In the genomic region with DNA sequence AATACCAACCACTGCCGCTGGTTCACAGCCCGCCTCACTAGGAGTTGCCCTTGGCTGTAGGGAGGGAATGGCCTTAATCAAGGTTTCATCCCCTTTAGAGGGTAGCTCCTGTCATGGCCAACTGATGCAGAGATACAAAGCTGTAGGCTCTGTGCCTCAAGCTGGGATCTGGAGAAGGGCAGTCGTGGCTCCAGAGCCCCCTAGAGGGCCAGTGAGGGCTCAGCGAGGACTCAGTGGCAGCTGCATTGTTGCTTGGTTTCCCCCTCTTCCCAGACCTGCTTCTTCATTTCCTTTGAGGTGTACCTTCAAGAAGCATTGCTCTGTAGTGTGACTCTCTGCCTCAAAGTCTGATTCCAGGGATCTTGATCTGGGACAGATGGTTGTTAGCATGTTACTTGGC, we compare ENCODE assay signal across 14 cellular contexts.
DNase-seq lines count a peak whose midpoint lies in the region; ATAC-seq, FAIRE-seq and TF ChIP-seq lines count a peak whose summit lies in the region.
"Had no signal": no experiment of that assay in that cellular context is flagged by ENCODE, and none has a peak within 500 bp of the region (broad histone marks: within the 10 kb centered on the region; RNA-seq: fewer than 3 reads in every experiment).

No MANE protein-coding gene starts in this region.

- intact Hi-C loops in activated T-helper 1 cell treated with anti-CD3 and anti-CD28 coated beads, Interleukin-12 subunit alpha, Interleukin-12 subunit beta, Interleukin-2, Interleukin-4 antibody, amounts not matched to agents 30 ng/mL and 10 ng/mL and 1 ng/mL, durations not matched to agents 14 hours and 24 hours and 36 hours (cut with micrococcal nuclease): no loop called here
- intact Hi-C loops in upper lobe of right lung (cut with DNase I): no loop called here
- intact Hi-C loops in CD4-positive, alpha-beta T cell (cut with DNase I, micrococcal nuclease): no loop called here

- peaks cover 2% of the 10 kb centered on the region for H3K9me3 Mint-ChIP-seq in activated T-helper 1 cell treated with anti-CD3 and anti-CD28 coated beads, Interleukin-12 subunit alpha, Interleukin-12 subunit beta, Interleukin-2, Interleukin-4 antibody, amounts not matched to agents 30 ng/mL and 10 ng/mL and 1 ng/mL, durations not matched to agents 14 hours and 24 hours and 36 hours
- H3K9me3 Mint-ChIP-seq in CD4-positive, alpha-beta T cell: no peaks in the 10 kb centered on the region

- H3K9ac ChIP-seq in SK-N-SH: no peak overlapping the region

- H3K27me3 Mint-ChIP-seq in activated T-helper 1 cell treated with anti-CD3 and anti-CD28 coated beads, Interleukin-12 subunit alpha, Interleukin-12 subunit beta, Interleukin-2, Interleukin-4 antibody, amounts not matched to agents 30 ng/mL and 10 ng/mL and 1 ng/mL, durations not matched to agents 14 hours and 24 hours and 36 hours (ENCODE audit: insufficient read depth): peaks cover 5% of the 10 kb centered on the region
- no peaks in the 10 kb centered on the region for H3K27me3 Mint-ChIP-seq in CD4-positive, alpha-beta T cell

- peaks cover 17% of the 10 kb centered on the region for H3K4me1 Mint-ChIP-seq in activated T-helper 1 cell treated with anti-CD3 and anti-CD28 coated beads, Interleukin-12 subunit alpha, Interleukin-12 subunit beta, Interleukin-2, Interleukin-4 antibody, amounts not matched to agents 30 ng/mL and 10 ng/mL and 1 ng/mL, durations not matched to agents 14 hours and 24 hours and 36 hours (ENCODE audit: low read depth)
- H3K4me1 Mint-ChIP-seq in CD4-positive, alpha-beta T cell (ENCODE audit: low read depth): peaks cover 61% of the 10 kb centered on the region

- H3K36me3 ChIP-seq in SK-N-SH (replicated peaks in 1 of 2; ENCODE audit: control insufficient read depth in 1 of 2, insufficient read depth in 2 of 2, low read length in 1 of 2) (no peaks in the 10 kb centered on the region), tibial nerve (no peaks in the 10 kb centered on the region), upper lobe of right lung (no peaks in the 10 kb centered on the region)
- H3K36me3 ChIP-seq: colonic mucosa had no signal

- no peaks in the 10 kb centered on the region for H3K79me2 ChIP-seq in SK-N-SH (ENCODE audit: insufficient read depth)

- CTCF ChIA-PET in SK-N-SH (lab: Yijun Ruan, JAX): interaction anchor here (0.7 to 1.6 kb wide), 6 partner anchors 10 to 367 kb away, joined by 3 to 5 read pairs (median 3); no protein-coding TSS in a partner anchor
- CTCF ChIA-PET in CD4-positive, alpha-beta T cell (lab: Charles Lee): no interaction called here

- H3K27me3 ChIP-seq in SK-N-SH (ENCODE audit: insufficient read depth) (no peaks in the 10 kb centered on the region), tibial nerve (no peaks in the 10 kb centered on the region), upper lobe of right lung (no peaks in the 10 kb centered on the region)
- no peaks in the 10 kb centered on the region for H3K27me3 ChIP-seq in CD4-positive, alpha-beta T cell (ENCODE audit: control insufficient read depth, insufficient read depth, low read length)
- H3K27me3 ChIP-seq: colonic mucosa had no signal

- 74% methylated on average over 4 of the region's 4 CpGs for WGBS in SK-N-SH (ENCODE audit: low lambda C conversion rate)
- WGBS in tibial nerve, 2 donors: 81 to 83% methylated on average over 3 to 4 of the region's 4 CpGs

- TF ChIP-seq POLR2A in tibial nerve (IDR thresholded peaks at IDR 0.05): no peak

- peak; percentile 35 for TF ChIP-seq RAD21 in SK-N-SH (IDR thresholded peaks at IDR 0.05; ENCODE audit: low read length)

- H3K4me2 ChIP-seq in SK-N-SH: no peak overlapping the region

- FAIRE-seq in D721Med (lab: Jason Lieb, UNC): no peak

- no peaks in the 10 kb centered on the region for H3K36me3 Mint-ChIP-seq in activated T-helper 1 cell treated with anti-CD3 and anti-CD28 coated beads, Interleukin-12 subunit alpha, Interleukin-12 subunit beta, Interleukin-2, Interleukin-4 antibody, amounts not matched to agents 30 ng/mL and 10 ng/mL and 1 ng/mL, durations not matched to agents 14 hours and 24 hours and 36 hours (ENCODE audit: low read depth)
- no peaks in the 10 kb centered on the region for H3K36me3 Mint-ChIP-seq in CD4-positive, alpha-beta T cell (ENCODE audit: low read depth)

- no peaks in the 10 kb centered on the region for H3F3A ChIP-seq in SK-N-SH (replicated peaks; ENCODE audit: insufficient read depth)

- H3K27ac ChIP-seq in SK-N-SH (ENCODE audit: low read depth in 2 of 2, low read length in 1 of 2) (no peak overlapping the region), tibial nerve (no peak overlapping the region), upper lobe of right lung (no peak overlapping the region)
- H3K27ac ChIP-seq in CD4-positive, alpha-beta T cell (ENCODE audit: low read depth, low read length): no peak overlapping the region
- H3K27ac ChIP-seq: colonic mucosa, RWPE1 had no signal

- TF ChIP-seq CTCF in D721Med (IDR thresholded peaks at IDR 0.05; ENCODE audit: insufficient read depth, missing control alignments) (peak; percentile 23), SK-N-SH (IDR thresholded peaks at IDR 0.05) (peak; percentile 32; the same call in 1 of the 2 replicates), tibial nerve (IDR thresholded peaks at IDR 0.05) (no peak), upper lobe of right lung (IDR thresholded peaks at IDR 0.05) (no peak)
- TF ChIP-seq CTCF in CD4-positive, alpha-beta T cell (IDR thresholded peaks at IDR 0.05): no peak

- H2AFZ ChIP-seq in SK-N-SH (ENCODE audit: low read depth): no peak overlapping the region

- peak; percentile 31 for ATAC-seq in GM19035 (IDR thresholded peaks at IDR 0.05; ENCODE audit: unreplicated experiment)
- no peak for ATAC-seq in upper lobe of right lung
- ATAC-seq in CD4-positive, alpha-beta T cell (ENCODE audit: poor library complexity): no peak

- no peak for TF ChIP-seq EP300 in SK-N-SH (IDR thresholded peaks at IDR 0.05; ENCODE audit: borderline replicate concordance in 1 of 2, low read depth in 1 of 2, low read length in 1 of 2)
- TF ChIP-seq EP300 in tibial nerve (IDR thresholded peaks at IDR 0.05): no peak

- no peak overlapping the region for H3K4me3 Mint-ChIP-seq in activated T-helper 1 cell treated with anti-CD3 and anti-CD28 coated beads, Interleukin-12 subunit alpha, Interleukin-12 subunit beta, Interleukin-2, Interleukin-4 antibody, amounts not matched to agents 30 ng/mL and 10 ng/mL and 1 ng/mL, durations not matched to agents 14 hours and 24 hours and 36 hours
- no peak overlapping the region for H3K4me3 Mint-ChIP-seq in CD4-positive, alpha-beta T cell

- POLR2A ChIA-PET in SK-N-SH (lab: Yijun Ruan, JAX): no interaction called here
- POLR2A ChIA-PET in CD4-positive, alpha-beta T cell (lab: Charles Lee): no interaction called here

- H4K20me1 ChIP-seq in SK-N-SH (ENCODE audit: insufficient read depth): no peaks in the 10 kb centered on the region

- H3K9me2 ChIP-seq in SK-N-SH: no peaks in the 10 kb centered on the region

- no peak overlapping the region for H3K27ac Mint-ChIP-seq in activated T-helper 1 cell treated with anti-CD3 and anti-CD28 coated beads, Interleukin-12 subunit alpha, Interleukin-12 subunit beta, Interleukin-2, Interleukin-4 antibody, amounts not matched to agents 30 ng/mL and 10 ng/mL and 1 ng/mL, durations not matched to agents 14 hours and 24 hours and 36 hours
- H3K27ac Mint-ChIP-seq in CD4-positive, alpha-beta T cell: no peak overlapping the region

- no peaks in the 10 kb centered on the region for H3K4me1 ChIP-seq in SK-N-SH (ENCODE audit: control insufficient read depth in 1 of 2, insufficient read depth in 2 of 2, low read depth in 1 of 2, low read length in 1 of 2)
- peaks cover 0 to 8% (median 3%) of the 10 kb centered on the region in 4 donors for H3K4me1 ChIP-seq in tibial nerve
- no peaks in the 10 kb centered on the region for H3K4me1 ChIP-seq in upper lobe of right lung
- H3K4me1 ChIP-seq: colonic mucosa had no signal

- H3K9me3 ChIP-seq in SK-N-SH (no peaks in the 10 kb centered on the region), tibial nerve (no peaks in the 10 kb centered on the region), upper lobe of right lung (no peaks in the 10 kb centered on the region)
- H3K9me3 ChIP-seq in CD4-positive, alpha-beta T cell (ENCODE audit: control insufficient read depth, low read length): no peaks in the 10 kb centered on the region
- H3K9me3 ChIP-seq: colonic mucosa had no signal

- no peak for DNase-seq in D721Med (ENCODE audit: insufficient read length, low spot score)
- DNase-seq in SK-N-SH: peak; percentile 36
- peak; percentile 53 for DNase-seq in germinal center (ENCODE audit: low spot score)
- DNase-seq in activated T-helper 1 cell treated with anti-CD3 and anti-CD28 coated beads, Interleukin-12 subunit alpha, Interleukin-12 subunit beta, Interleukin-2, Interleukin-4 antibody, amounts not matched to agents 30 ng/mL and 10 ng/mL and 1 ng/mL, durations not matched to agents 14 hours and 24 hours and 36 hours (ENCODE audit: low spot score): no peak
- no peak for DNase-seq in tibial nerve (ENCODE audit: low spot score in 2 of 2)
- DNase-seq in upper lobe of right lung: no peak
- no peak for DNase-seq in CD4-positive, alpha-beta T cell
- DNase-seq: activated CD4-positive, CD25-positive, alpha-beta regulatory T cell treated with anti-CD3 and anti-CD28 coated beads, Interleukin-2, amount 50 U/mL, for 72 hours; activated gamma-delta T cell; colonic mucosa; DMS79 treated with DMSO at 0.1 percent for 48 hours; hypothalamus had no signal

- H3K4me3 ChIP-seq in SK-N-SH (ENCODE audit: low read depth in 2 of 2, low read length in 1 of 2) (no peak overlapping the region), tibial nerve (no peak overlapping the region), upper lobe of right lung (no peak overlapping the region)
- H3K4me3 ChIP-seq: colonic mucosa had no signal

TF ChIP-seq in SK-N-SH, 30 proteins besides CTCF, POLR2A, EP300 and RAD21 (continues in another document):
- TF ChIP-seq TCF12 (IDR thresholded peaks at IDR 0.05) (no peak), TEAD4 (IDR thresholded peaks at IDR 0.05; ENCODE audit: borderline replicate concordance, insufficient read depth) (no peak), GABPA (IDR thresholded peaks at IDR 0.05; ENCODE audit: low read depth) (no peak), TAF1 (IDR thresholded peaks at IDR 0.05; ENCODE audit: borderline replicate concordance, low read depth, low read length) (no peak), SMC3 (IDR thresholded peaks at IDR 0.05; ENCODE audit: low read depth, low read length) (no peak), RXRA (IDR thresholded peaks at IDR 0.05; ENCODE audit: borderline replicate concordance, low read depth) (no peak)
- TF ChIP-seq, protein P1, sequence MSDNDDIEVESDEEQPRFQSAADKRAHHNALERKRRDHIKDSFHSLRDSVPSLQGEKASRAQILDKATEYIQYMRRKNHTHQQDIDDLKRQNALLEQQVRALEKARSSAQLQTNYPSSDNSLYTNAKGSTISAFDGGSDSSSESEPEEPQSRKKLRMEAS (IDR thresholded peaks at IDR 0.05; ENCODE audit: low read depth): no peak

Comparison
In these comparisons a context has a peak if more than half of its experiments do, and no peak if none do; other contexts are left out.
1. DNase-seq: peak in SK-N-SH (single experiment) and germinal center (single experiment); none in D721Med (single experiment), activated T-helper 1 cell treated with anti-CD3 and anti-CD28 coated beads, Interleukin-12 subunit alpha, Interleukin-12 subunit beta, Interleukin-2, Interleukin-4 antibody, amounts not matched to agents 30 ng/mL and 10 ng/mL and 1 ng/mL, durations not matched to agents 14 hours and 24 hours and 36 hours (single experiment), tibial nerve (0 of 2), upper lobe of right lung (single experiment) and CD4-positive, alpha-beta T cell (0 of 10).
2. CTCF ChIP-seq: peak in D721Med (single experiment) and SK-N-SH (single experiment); none in tibial nerve (0 of 5), upper lobe of right lung (single experiment) and CD4-positive, alpha-beta T cell (single experiment).